9 cellular contexts compared by ENCODE assay signal in genomic region chr2:196291873-196292800, GRCh38.
A peak's percentile ranks its signal among the peaks of the same experiment; 100 is the strongest.
DNase-seq lines count a peak whose midpoint lies in the region; ATAC-seq, FAIRE-seq and TF ChIP-seq lines count a peak whose summit lies in the region.
"Had no signal": no experiment of that assay in that cellular context is flagged by ENCODE, and none has a peak within 500 bp of the region (broad histone marks: within the 10 kb centered on the region; RNA-seq: fewer than 3 reads in every experiment).

No MANE protein-coding gene starts in this region.

- H3K27ac ChIP-seq in keratinocyte (ENCODE audit: control insufficient read depth, insufficient read depth, low read length): no peak overlapping the region
- no peak overlapping the region for H3K27ac ChIP-seq in coronary artery

- no peaks in the 10 kb centered on the region for H3K9me3 ChIP-seq in keratinocyte (ENCODE audit: control insufficient read depth, low read depth, low read length)

- H2AFZ ChIP-seq in keratinocyte (ENCODE audit: control insufficient read depth, low read length): no peak overlapping the region

- H3K9me1 ChIP-seq in keratinocyte (ENCODE audit: control insufficient read depth, extremely low read depth, insufficient read depth, low read length): no peaks in the 10 kb centered on the region

- no peaks in the 10 kb centered on the region for H4K20me1 ChIP-seq in keratinocyte (ENCODE audit: control insufficient read depth, extremely low read depth, insufficient read depth, low read length)

- no peak for TF ChIP-seq CTCF in keratinocyte (optimal IDR thresholded peaks at IDR 0.05 in 1 of 3, IDR thresholded peaks at IDR 0.05 in 1 of 3, conservative IDR thresholded peaks at IDR 0.05 in 1 of 3; ENCODE audit: extremely low read depth in 1 of 3, insufficient read depth in 2 of 3, low read length in 3 of 3)
- TF ChIP-seq CTCF in GM20000 (IDR thresholded peaks at IDR 0.05; ENCODE audit: extremely low read depth, missing control alignments): no peak
- TF ChIP-seq CTCF in coronary artery (IDR thresholded peaks at IDR 0.05): no peak

- no peak overlapping the region for H3K9ac ChIP-seq in keratinocyte (ENCODE audit: control insufficient read depth, extremely low read depth, insufficient read depth, low read length)

- dilution Hi-C loops in keratinocyte (cut with MboI; ENCODE audit: extremely low pct_ligation_motif_present, low sequenced_read_pairs): no loop called here

- H3K4me2 ChIP-seq in keratinocyte (ENCODE audit: control insufficient read depth, extremely low read depth, insufficient read depth, low read depth, low read length): peak overlapping the region; percentile 3

- H3K79me2 ChIP-seq in keratinocyte (ENCODE audit: control insufficient read depth, insufficient read depth, low read length): no peaks in the 10 kb centered on the region

- peak; percentile 33 for ATAC-seq in GM21825 (IDR thresholded peaks at IDR 0.05; ENCODE audit: unreplicated experiment)
- no peak for ATAC-seq in left lobe of liver

- H3K27me3 ChIP-seq in keratinocyte (ENCODE audit: control insufficient read depth, extremely low read depth, insufficient read depth, low read length): no peaks in the 10 kb centered on the region

- H3K4me3 ChIP-seq in keratinocyte (ENCODE audit: control insufficient read depth in 2 of 3, extremely low read depth in 1 of 3, insufficient read depth in 2 of 3, low read depth in 1 of 3, low read length in 3 of 3): no peak overlapping the region
- no peak overlapping the region for H3K4me3 ChIP-seq in coronary artery

- H3K36me3 ChIP-seq in keratinocyte (ENCODE audit: control insufficient read depth in 2 of 2, extremely low read depth in 1 of 2, insufficient read depth in 2 of 2, low read length in 2 of 2): no peaks in the 10 kb centered on the region

- peak; percentile 90 for DNase-seq in DMS79 (lab: John Stamatoyannopoulos, UW)
- DNase-seq in RPMI7951 (ENCODE audit: low read depth): peak; percentile 83
- DNase-seq in keratinocyte (ENCODE audit: low read depth, low spot score): peak; percentile 73
- DNase-seq in GM20000 (ENCODE audit: low spot score): no peak
- no peak for DNase-seq in KG1 (lab: John Stamatoyannopoulos, UW)
- no peak for DNase-seq in coronary artery (ENCODE audit: low spot score)
- DNase-seq in left lobe of liver (ENCODE audit: low spot score): no peak
- DNase-seq: activated naive CD4-positive, alpha-beta T cell treated with anti-CD3 and anti-CD28 coated beads for 36 hours had no signal

- H3K4me1 ChIP-seq in keratinocyte (ENCODE audit: control insufficient read depth, extremely low read depth, insufficient read depth, low read length): peaks cover 36% of the 10 kb centered on the region

- FAIRE-seq in keratinocyte (lab: Jason Lieb, UNC): peak; percentile 26

Comparison
In these comparisons a context has a peak if more than half of its experiments do, and no peak if none do; other contexts are left out.
1. DNase-seq: peak in DMS79 (single experiment), RPMI7951 (single experiment) and keratinocyte (single experiment); none in GM20000 (single experiment), KG1 (single experiment), coronary artery (single experiment) and left lobe of liver (single experiment).